ENCODE assay signal across 28 cellular contexts in genomic region chr13:113630296-113630695, GRCh38. TPM values are rescaled to one million over a fixed set of nuclear protein-coding genes. Genes with fewer than 3 reads are reported as not detected.
DNase-seq lines count a peak whose midpoint lies in the region; ATAC-seq, FAIRE-seq and TF ChIP-seq lines count a peak whose summit lies in the region.
"Had no signal": no experiment of that assay in that cellular context is flagged by ENCODE, and none has a peak within 500 bp of the region (broad histone marks: within the 10 kb centered on the region; RNA-seq: fewer than 3 reads in every experiment).

No MANE protein-coding gene starts in this region.

- intact Hi-C loops in CD4-positive, alpha-beta T cell (cut with DNase I, micrococcal nuclease): no loop called here
- intact Hi-C loops in ascending aorta (cut with DNase I): no loop called here

- H3K9me3 ChIP-seq in CD4-positive, alpha-beta T cell (ENCODE audit: control insufficient read depth, low read length): no peaks in the 10 kb centered on the region
- H3K9me3 ChIP-seq in ascending aorta: no peaks in the 10 kb centered on the region
- H3K9me3 ChIP-seq: BE2C, prostate gland had no signal

- H3K4me3 ChIP-seq in ascending aorta (no peak overlapping the region), foreskin fibroblast (ENCODE audit: low read depth in 1 of 2, low read length in 2 of 2) (no peak overlapping the region)
- H3K4me3 ChIP-seq: coronary artery, prostate gland had no signal

- H3K27ac ChIP-seq in CD4-positive, alpha-beta T cell (ENCODE audit: low read depth, low read length): no peak overlapping the region
- no peak overlapping the region for H3K27ac ChIP-seq in ascending aorta
- H3K27ac ChIP-seq: coronary artery, prostate gland had no signal

- peaks cover 0 to 3% of the 10 kb centered on the region in 2 donors for H3K4me1 ChIP-seq in ascending aorta
- H3K4me1 ChIP-seq: BE2C, prostate gland had no signal

- FAIRE-seq in GM12892 (lab: Jason Lieb, UNC): no peak
- FAIRE-seq: bronchial epithelial cell had no signal

- H3K4me1 Mint-ChIP-seq in CD4-positive, alpha-beta T cell (ENCODE audit: low read depth): peaks cover 32% of the 10 kb centered on the region
- H3K4me1 Mint-ChIP-seq in nephron progenitor cell: peaks cover 19% of the 10 kb centered on the region

- no peaks in the 10 kb centered on the region for H3K27me3 Mint-ChIP-seq in CD4-positive, alpha-beta T cell
- H3K27me3 Mint-ChIP-seq in nephron progenitor cell (ENCODE audit: low read depth, poor library complexity): no peaks in the 10 kb centered on the region
- H3K27me3 Mint-ChIP-seq: activated CD4-positive, alpha-beta T cell treated with anti-CD3 and anti-CD28 coated beads for 36 hours; activated naive CD4-positive, alpha-beta T cell treated with anti-CD3 and anti-CD28 coated beads, Interleukin-2, amount 50 U/mL, for 24 hours; type B pancreatic cell had no signal

- TF ChIP-seq CTCF in CD4-positive, alpha-beta T cell (IDR thresholded peaks at IDR 0.05): no peak
- no peak for TF ChIP-seq CTCF in nephron progenitor cell (IDR thresholded peaks at IDR 0.05)
- no peak for TF ChIP-seq CTCF in ascending aorta (IDR thresholded peaks at IDR 0.05)
- no peak for TF ChIP-seq CTCF in foreskin fibroblast (IDR thresholded peaks at IDR 0.05; ENCODE audit: low read depth, low read length)

- POLR2A ChIA-PET in CD4-positive, alpha-beta T cell (lab: Charles Lee): no interaction called here

- no peaks in the 10 kb centered on the region for H3K27me3 ChIP-seq in CD4-positive, alpha-beta T cell (ENCODE audit: control insufficient read depth, insufficient read depth, low read length)
- H3K27me3 ChIP-seq in ascending aorta: no peaks in the 10 kb centered on the region
- H3K27me3 ChIP-seq: BE2C had no signal

- DNase-seq in CD4-positive, alpha-beta T cell: no peak
- DNase-seq in NCI-H1417 (lab: John Stamatoyannopoulos, UW) (peak in 2 of 3 experiments; percentile 90 to 96), NCI-H748 treated with DMSO at 0.1 percent for 48 hours (lab: John Stamatoyannopoulos, UW) (peak; percentile 17), nephron progenitor cell (no peak), ascending aorta (ENCODE audit: low spot score in 2 of 2) (no peak), foreskin fibroblast (no peak), GM12892 (ENCODE audit: insufficient read length) (no peak), T1000 (lab: John Stamatoyannopoulos, UW) (no peak)
- DNase-seq: activated CD4-positive, alpha-beta T cell treated with anti-CD3 and anti-CD28 coated beads for 36 hours; amniotic stem cell; BE2C; effector CD8-positive, alpha-beta T cell; HCEC 1CT; MM.1S; NCI-H2171; NCI-H524 treated with DMSO at 0.1 percent for 48 hours; SW 1271 had no signal

- no peak for ATAC-seq in CD4-positive, alpha-beta T cell (ENCODE audit: poor library complexity)
- ATAC-seq: activated CD4-positive, alpha-beta T cell treated with anti-CD3 and anti-CD28 coated beads for 36 hours; Panc1; stimulated activated effector memory CD8-positive, alpha-beta T cell treated with anti-CD3 and anti-CD28 coated beads, Interleukin-12 subunit alpha, Interleukin-12 subunit beta, amount 100 ng/mL, for 72 hours had no signal

- no peak for TF ChIP-seq POLR2A in GM12892 (IDR thresholded peaks at IDR 0.05; ENCODE audit: low read depth, low read length)

- CTCF ChIA-PET in CD4-positive, alpha-beta T cell (lab: Charles Lee): no interaction called here

- peaks cover 53% of the 10 kb centered on the region for H3K36me3 Mint-ChIP-seq in CD4-positive, alpha-beta T cell (ENCODE audit: low read depth)
- peaks cover 72% of the 10 kb centered on the region for H3K36me3 Mint-ChIP-seq in nephron progenitor cell (ENCODE audit: low read depth)
- H3K36me3 Mint-ChIP-seq: activated naive CD4-positive, alpha-beta T cell treated with anti-CD3 and anti-CD28 coated beads, Interleukin-2, amount 50 U/mL, for 24 hours had no signal

- H3K36me3 ChIP-seq in ascending aorta: peaks cover 13 to 14% of the 10 kb centered on the region in 2 donors

- no peaks in the 10 kb centered on the region for H3K9me3 Mint-ChIP-seq in CD4-positive, alpha-beta T cell
- H3K9me3 Mint-ChIP-seq in nephron progenitor cell: peaks cover 3% of the 10 kb centered on the region
- H3K9me3 Mint-ChIP-seq: activated naive CD4-positive, alpha-beta T cell treated with anti-CD3 and anti-CD28 coated beads, Interleukin-2, amount 50 U/mL, for 24 hours; mesothelial cell of epicardium; stimulated activated effector memory CD8-positive, alpha-beta T cell treated with anti-CD3 and anti-CD28 coated beads, Interleukin-12 subunit alpha, Interleukin-12 subunit beta, amount 100 ng/mL, for 72 hours; type B pancreatic cell had no signal

- H3K4me3 Mint-ChIP-seq in CD4-positive, alpha-beta T cell: no peak overlapping the region
- no peak overlapping the region for H3K4me3 Mint-ChIP-seq in nephron progenitor cell
- H3K4me3 Mint-ChIP-seq: activated CD4-positive, alpha-beta T cell treated with anti-CD3 and anti-CD28 coated beads for 36 hours; activated naive CD4-positive, alpha-beta T cell treated with anti-CD3 and anti-CD28 coated beads, Interleukin-2, amount 50 U/mL, for 24 hours; mesothelial cell of epicardium; stimulated activated effector memory CD8-positive, alpha-beta T cell treated with anti-CD3 and anti-CD28 coated beads, Interleukin-12 subunit alpha, Interleukin-12 subunit beta, amount 100 ng/mL, for 72 hours; type B pancreatic cell had no signal

- H3K27ac Mint-ChIP-seq in CD4-positive, alpha-beta T cell: peak overlapping the region; percentile 42
- H3K27ac Mint-ChIP-seq in nephron progenitor cell: peak overlapping the region; percentile 61
- H3K27ac Mint-ChIP-seq: activated CD4-positive, alpha-beta T cell treated with anti-CD3 and anti-CD28 coated beads for 36 hours; mesothelial cell of epicardium; stimulated activated effector memory CD8-positive, alpha-beta T cell treated with anti-CD3 and anti-CD28 coated beads, Interleukin-12 subunit alpha, Interleukin-12 subunit beta, amount 100 ng/mL, for 72 hours; type B pancreatic cell had no signal

RNA-seq across cellular contexts. Expression of gene ATP4B, which starts 27.7 kb away (rescaled TPM):
- not detected for total RNA-seq in CD4-positive, alpha-beta T cell
- not detected for total RNA-seq in ascending aorta
- polyA plus RNA-seq in GM12892 (2012; ENCODE audit: missing spikeins): 0.17 TPM
- total RNA-seq: activated CD4-positive, alpha-beta T cell treated with anti-CD3 and anti-CD28 coated beads for 36 hours; activated CD8-positive, alpha-beta memory T cell treated with anti-CD3 and anti-CD28 coated beads for 36 hours; bronchial epithelial cell; epithelial cell of proximal tubule; liver; mesothelial cell of epicardium had no signal
- polyA plus RNA-seq: liver had no signal

RNA-seq across cellular contexts. Expression of gene GRK1, which starts 36.7 kb away (rescaled TPM):
- not detected for total RNA-seq in CD4-positive, alpha-beta T cell
- total RNA-seq in ascending aorta: not detected
- polyA plus RNA-seq in GM12892 (2012; ENCODE audit: missing spikeins): not detected
- total RNA-seq: bronchial epithelial cell had no signal
- polyA plus RNA-seq: liver had no signal

RNA-seq across cellular contexts. Expression of gene TFDP1, which starts 45.7 kb away (rescaled TPM):
- total RNA-seq in CD4-positive, alpha-beta T cell: 10 to 100 TPM; 17.6 to 20.0 TPM
- total RNA-seq in ascending aorta: 15.8 TPM
- 142 TPM for polyA plus RNA-seq in GM12892 (2012; ENCODE audit: missing spikeins)

Comparison
In these comparisons a context has a peak if more than half of its experiments do, and no peak if none do; other contexts are left out.
1. DNase-seq: peak in NCI-H1417 (2 of 3) and NCI-H748 treated with DMSO at 0.1 percent for 48 hours (single experiment); none in CD4-positive, alpha-beta T cell (0 of 10), nephron progenitor cell (single experiment), ascending aorta (0 of 2), foreskin fibroblast (0 of 2), GM12892 (single experiment) and T1000 (single experiment).